ENCODE assay signal across 21 cellular contexts in genomic region chr5:93250431-93250830, GRCh38.
DNase-seq lines count a peak whose midpoint lies in the region; ATAC-seq and TF ChIP-seq lines count a peak whose summit lies in the region.
"Had no signal": no experiment of that assay in that cellular context is flagged by ENCODE, and none has a peak within 500 bp of the region (broad histone marks: within the 10 kb centered on the region; RNA-seq: fewer than 3 reads in every experiment).

No MANE protein-coding gene starts in this region.

- WGBS in mammary epithelial cell (ENCODE audit: low coverage, missing lambda C conversion rate), result 27% methylated on average over 2 of the region's 2 CpGs

- ATAC-seq in HG02884 (IDR thresholded peaks at IDR 0.05; ENCODE audit: unreplicated experiment), result no peak
- ATAC-seq: activated CD8-positive, alpha-beta memory T cell treated with anti-CD3 and anti-CD28 coated beads, Interleukin-2, amount 10 ng/mL, durations not matched to agents 7 days and 5 days had no signal

- H2AFZ ChIP-seq in mammary epithelial cell (ENCODE audit: low read depth, low read length) (peak overlapping the region; percentile 82), neural progenitor cell (replicated peaks) (no peak overlapping the region)
- H2AFZ ChIP-seq: parathyroid adenoma had no signal

- H3K79me2 ChIP-seq in mammary epithelial cell (ENCODE audit: insufficient read depth, low read length) (no peaks in the 10 kb centered on the region), neural progenitor cell (ENCODE audit: low read depth) (no peaks in the 10 kb centered on the region)
- H3K79me2 ChIP-seq: parathyroid adenoma had no signal

- dilution Hi-C loops in mammary epithelial cell (cut with HindIII; ENCODE audit: low sequenced_read_pairs), result no loop called here

- H3K27me3 ChIP-seq in mammary epithelial cell (ENCODE audit: insufficient read depth, low read length) (no peaks in the 10 kb centered on the region), brain microvascular endothelial cell (replicated peaks) (no peaks in the 10 kb centered on the region), neural progenitor cell (no peaks in the 10 kb centered on the region)
- H3K27me3 ChIP-seq: BLaER1 had no signal

- H3K9me3 ChIP-seq in mammary epithelial cell (replicated peaks; ENCODE audit: insufficient read depth, low read length) (no peaks in the 10 kb centered on the region), neural progenitor cell (ENCODE audit: low read depth) (no peaks in the 10 kb centered on the region)
- H3K9me3 ChIP-seq: BLaER1 had no signal

- H3K4me1 ChIP-seq in mammary epithelial cell (ENCODE audit: insufficient read depth, low read length) (peaks cover 16% of the 10 kb centered on the region), neural progenitor cell (peaks cover 37% of the 10 kb centered on the region)
- H3K4me1 ChIP-seq: BLaER1, parathyroid adenoma had no signal

- H3F3A ChIP-seq in neural progenitor cell (ENCODE audit: low read depth), result peaks cover 9% of the 10 kb centered on the region

- no peaks in the 10 kb centered on the region for H3K4me1 Mint-ChIP-seq in MCF 10A (ENCODE audit: insufficient read depth, unreplicated experiment)
- H3K4me1 Mint-ChIP-seq in mesothelial cell of epicardium, result peaks cover 37% of the 10 kb centered on the region
- H3K4me1 Mint-ChIP-seq in neural progenitor cell, result peaks cover 47% of the 10 kb centered on the region
- H3K4me1 Mint-ChIP-seq: activated CD8-positive, alpha-beta memory T cell treated with anti-CD3 and anti-CD28 coated beads, Interleukin-2, amount 10 ng/mL, durations not matched to agents 7 days and 5 days had no signal

- H3K4me3 Mint-ChIP-seq in MCF 10A (ENCODE audit: unreplicated experiment), result no peak overlapping the region
- no peak overlapping the region for H3K4me3 Mint-ChIP-seq in mesothelial cell of epicardium
- no peak overlapping the region for H3K4me3 Mint-ChIP-seq in neural progenitor cell
- H3K4me3 Mint-ChIP-seq: activated CD8-positive, alpha-beta memory T cell treated with anti-CD3 and anti-CD28 coated beads, Interleukin-2, amount 10 ng/mL, durations not matched to agents 7 days and 5 days; endodermal cell; H9 had no signal

- H3K27ac ChIP-seq in mammary epithelial cell (ENCODE audit: insufficient read depth, low read depth, low read length), result no peak overlapping the region
- peak overlapping the region; percentile 58 for H3K27ac ChIP-seq in brain microvascular endothelial cell
- H3K27ac ChIP-seq in substantia nigra (ENCODE audit: low read depth, low read length, poor library complexity, severe bottlenecking), result no peak overlapping the region
- H3K27ac ChIP-seq in neural progenitor cell, result no peak overlapping the region
- H3K27ac ChIP-seq: BLaER1, parathyroid adenoma, skin epidermis had no signal

- intact Hi-C loops in mammary epithelial cell (cut with micrococcal nuclease), result loop anchor here (10.0 kb wide), 2 partner anchors 156 to 336 kb away; no protein-coding TSS in a partner anchor
- intact Hi-C loops in MCF 10A (cut with micrococcal nuclease), result no loop called here

- in situ Hi-C loops in mammary epithelial cell (cut with MboI; ENCODE audit: low sequenced_read_pairs in 2 of 2), result no loop called here
- in situ Hi-C loops in brain microvascular endothelial cell (cut with HindIII; ENCODE audit: low pct_ligation_motif_present, low sequenced_read_pairs), result no loop called here

- POLR2A ChIA-PET in MCF 10A (lab: Yijun Ruan, JAX), result interaction anchor here (0.7 to 1.0 kb wide), 2 partner anchors 20 to 296 kb away, joined by 3 to 4 read pairs; no protein-coding TSS in a partner anchor

- no peaks in the 10 kb centered on the region for H3K9me3 Mint-ChIP-seq in MCF 10A (ENCODE audit: unreplicated experiment)
- H3K9me3 Mint-ChIP-seq in mesothelial cell of epicardium, result no peaks in the 10 kb centered on the region
- H3K9me3 Mint-ChIP-seq in neural progenitor cell, result no peaks in the 10 kb centered on the region
- H3K9me3 Mint-ChIP-seq: endodermal cell, H9 had no signal

- no peak overlapping the region for H3K9ac ChIP-seq in mammary epithelial cell (ENCODE audit: insufficient read depth, low read length)
- H3K9ac ChIP-seq in neural progenitor cell, result no peak overlapping the region
- H3K9ac ChIP-seq: BLaER1, parathyroid adenoma had no signal

- H3K36me3 ChIP-seq in mammary epithelial cell (ENCODE audit: insufficient read depth, low read length), result no peaks in the 10 kb centered on the region
- H3K36me3 ChIP-seq in brain microvascular endothelial cell (replicated peaks), result no peaks in the 10 kb centered on the region
- H3K36me3 ChIP-seq in neural progenitor cell, result no peaks in the 10 kb centered on the region
- H3K36me3 ChIP-seq: BLaER1 had no signal

- peak overlapping the region; percentile 83 for H3K4me2 ChIP-seq in mammary epithelial cell (ENCODE audit: insufficient read depth, low read depth, low read length)
- H3K4me2 ChIP-seq in neural progenitor cell, result no peak overlapping the region
- H3K4me2 ChIP-seq: BLaER1 had no signal

- TF ChIP-seq CTCF in mammary epithelial cell (conservative IDR thresholded peaks at IDR 0.05 in 1 of 2, IDR thresholded peaks at IDR 0.05 in 1 of 2; ENCODE audit: extremely low read depth in 1 of 2, insufficient read depth in 1 of 2, low read depth in 1 of 2, low read length in 2 of 2) (no peak), MCF 10A (IDR thresholded peaks at IDR 0.05; ENCODE audit: unreplicated experiment) (no peak), brain microvascular endothelial cell (IDR thresholded peaks at IDR 0.05; ENCODE audit: low read depth, low read length, missing control alignments) (no peak), mesothelial cell of epicardium (IDR thresholded peaks at IDR 0.05; ENCODE audit: unreplicated experiment) (no peak), neural progenitor cell (IDR thresholded peaks at IDR 0.05) (no peak)

- H3K4me3 ChIP-seq in mammary epithelial cell (replicated peaks in 1 of 3; ENCODE audit: insufficient read depth in 1 of 3, low read depth in 2 of 3, low read length in 3 of 3), result peak overlapping the region in 1 of 3 experiments; percentile 34
- peak overlapping the region; percentile 1 for H3K4me3 ChIP-seq in brain microvascular endothelial cell (ENCODE audit: low read depth, low read length)
- no peak overlapping the region for H3K4me3 ChIP-seq in neural progenitor cell
- H3K4me3 ChIP-seq: BLaER1, skin epidermis had no signal

- H3K27me3 Mint-ChIP-seq in MCF 10A (ENCODE audit: insufficient read depth, unreplicated experiment) (no peaks in the 10 kb centered on the region), mesothelial cell of epicardium (ENCODE audit: low read depth) (no peaks in the 10 kb centered on the region), neural progenitor cell (ENCODE audit: insufficient read depth, low read depth) (no peaks in the 10 kb centered on the region)
- H3K27me3 Mint-ChIP-seq: activated CD8-positive, alpha-beta memory T cell treated with anti-CD3 and anti-CD28 coated beads, Interleukin-2, amount 10 ng/mL, durations not matched to agents 7 days and 5 days had no signal

- H3K27ac Mint-ChIP-seq in MCF 10A (ENCODE audit: low read depth, unreplicated experiment) (no peak overlapping the region), mesothelial cell of epicardium (peak overlapping the region; percentile 76), neural progenitor cell (no peak overlapping the region)
- H3K27ac Mint-ChIP-seq: activated CD8-positive, alpha-beta memory T cell treated with anti-CD3 and anti-CD28 coated beads, Interleukin-2, amount 10 ng/mL, durations not matched to agents 7 days and 5 days; endodermal cell; H9 had no signal

- no TSS peak for BruUV-seq in mammary epithelial cell (replicated peaks; lab: Mats Ljungman, UMichigan)
- BruUV-seq in MCF 10A (replicated peaks; lab: Mats Ljungman, UMichigan), result no TSS peak

- H3K36me3 Mint-ChIP-seq in MCF 10A (ENCODE audit: insufficient read depth, unreplicated experiment) (no peaks in the 10 kb centered on the region), mesothelial cell of epicardium (no peaks in the 10 kb centered on the region), neural progenitor cell (no peaks in the 10 kb centered on the region)
- H3K36me3 Mint-ChIP-seq: activated CD8-positive, alpha-beta memory T cell treated with anti-CD3 and anti-CD28 coated beads, Interleukin-2, amount 10 ng/mL, durations not matched to agents 7 days and 5 days had no signal

- H4K20me1 ChIP-seq in mammary epithelial cell (ENCODE audit: insufficient read depth, low read length) (no peaks in the 10 kb centered on the region), neural progenitor cell (ENCODE audit: low read depth) (no peaks in the 10 kb centered on the region)
- H4K20me1 ChIP-seq: BLaER1 had no signal

- DNase-seq in mammary epithelial cell (no peak), MCF 10A (ENCODE audit: unreplicated experiment) (no peak), brain microvascular endothelial cell (no peak), mesothelial cell of epicardium (ENCODE audit: low spot score in 2 of 2, unreplicated experiment in 2 of 2) (no peak), HUDEP-2 (lab: John Stamatoyannopoulos, UW; ENCODE audit: unreplicated experiment in 76 of 76) (no peak), substantia nigra (lab: John Stamatoyannopoulos, UW) (no peak), neural progenitor cell (ENCODE audit: low spot score) (no peak)
- DNase-seq: 8988T; activated CD4-positive, alpha-beta T cell treated with anti-CD3 and anti-CD28 coated beads for 1 hour; activated CD8-positive, alpha-beta memory T cell treated with anti-CD3 and anti-CD28 coated beads, Interleukin-2, amount 10 ng/mL, durations not matched to agents 7 days and 5 days; amniotic stem cell; cerebellar nuclear complex; endodermal cell; H9; KBM-7; NCI-H526 treated with DMSO at 0.1 percent for 48 hours; stimulated activated CD4-positive, alpha-beta T cell treated with anti-CD3 and anti-CD28 coated beads, Interleukin-4, amount 100 ng/mL, for 1 hour had no signal

- CTCF ChIA-PET in mammary epithelial cell (lab: Charles Lee; ENCODE audit: low non-redundant PET), result no interaction called here
- CTCF ChIA-PET in MCF 10A (lab: Yijun Ruan, JAX), result interaction anchor here (0.6 to 0.7 kb wide), 2 partner anchors 873 to 1816 kb away, joined by 3 to 5 read pairs; no protein-coding TSS in a partner anchor
